In genomic region chr15:36831125-36831914, GRCh38 we compare ENCODE assay signal across 11 cellular contexts.
A peak's percentile ranks its signal among the peaks of the same experiment; 100 is the strongest.
DNase-seq lines count a peak whose midpoint lies in the region; ATAC-seq and TF ChIP-seq lines count a peak whose summit lies in the region.
"Had no signal": no experiment of that assay in that cellular context is flagged by ENCODE, and none has a peak within 500 bp of the region (broad histone marks: within the 10 kb centered on the region; RNA-seq: fewer than 3 reads in every experiment).

No MANE protein-coding gene starts in this region.

- H3K4me1 Mint-ChIP-seq in mesothelial cell of epicardium (peaks cover 30% of the 10 kb centered on the region), endodermal cell (peaks cover 18% of the 10 kb centered on the region), progenitor cell of endocrine pancreas (ENCODE audit: low read depth) (peaks cover 10% of the 10 kb centered on the region)
- H3K4me1 Mint-ChIP-seq: immature natural killer cell had no signal

- H3K36me3 ChIP-seq in endodermal cell (ENCODE audit: control insufficient read depth, insufficient read depth, low read length): no peaks in the 10 kb centered on the region

- no peaks in the 10 kb centered on the region for H3K4me1 ChIP-seq in endodermal cell (ENCODE audit: control insufficient read depth, insufficient read depth, low read length)

- H3K4me3 Mint-ChIP-seq in mesothelial cell of epicardium (no peak overlapping the region), endodermal cell (no peak overlapping the region), progenitor cell of endocrine pancreas (ENCODE audit: low read depth) (no peak overlapping the region)
- H3K4me3 Mint-ChIP-seq: immature natural killer cell had no signal

- DNase-seq in HT1080 (ENCODE audit: low read depth) (peak; percentile 80), mesothelial cell of epicardium (ENCODE audit: low spot score in 2 of 2, unreplicated experiment in 2 of 2) (no peak), endodermal cell (no peak), cardiac septum (ENCODE audit: low spot score) (no peak), progenitor cell of endocrine pancreas (ENCODE audit: low spot score, unreplicated experiment) (no peak)
- DNase-seq in activated CD8-positive, alpha-beta memory T cell treated with anti-CD3 and anti-CD28 coated beads for 24 hours: no peak
- DNase-seq: immature natural killer cell; stimulated activated CD4-positive, alpha-beta T cell treated with anti-CD3 and anti-CD28 coated beads, Interleukin-1b, Interleukin-23, amount 100 ng/mL, for 48 hours had no signal

- no peak overlapping the region for H3K9ac ChIP-seq in endodermal cell (ENCODE audit: extremely low read depth, low read length, poor library complexity, severe bottlenecking)

- H3K36me3 Mint-ChIP-seq in mesothelial cell of epicardium: peaks cover 23% of the 10 kb centered on the region
- no peaks in the 10 kb centered on the region for H3K36me3 Mint-ChIP-seq in endodermal cell (ENCODE audit: low read depth)
- H3K36me3 Mint-ChIP-seq in progenitor cell of endocrine pancreas (ENCODE audit: insufficient read depth): no peaks in the 10 kb centered on the region
- H3K36me3 Mint-ChIP-seq: immature natural killer cell had no signal

- H3K27me3 Mint-ChIP-seq in mesothelial cell of epicardium (ENCODE audit: low read depth) (no peaks in the 10 kb centered on the region), endodermal cell (ENCODE audit: insufficient read depth) (no peaks in the 10 kb centered on the region), progenitor cell of endocrine pancreas (no peaks in the 10 kb centered on the region)

- peak overlapping the region; percentile 21 for H3K27ac Mint-ChIP-seq in mesothelial cell of epicardium
- H3K27ac Mint-ChIP-seq in endodermal cell: no peak overlapping the region
- H3K27ac Mint-ChIP-seq in progenitor cell of endocrine pancreas: no peak overlapping the region
- H3K27ac Mint-ChIP-seq: immature natural killer cell had no signal

- no peak overlapping the region for H3K27ac ChIP-seq in endodermal cell (ENCODE audit: low read depth, low read length)
- H3K27ac ChIP-seq: SK-N-MC had no signal

- ATAC-seq in GM18861 (IDR thresholded peaks at IDR 0.05; ENCODE audit: unreplicated experiment) (peak; percentile 99), HG02588 (IDR thresholded peaks at IDR 0.05; ENCODE audit: unreplicated experiment) (peak; percentile 99)

- intact Hi-C loops in cardiac septum (cut with DNase I): no loop called here

- H3K9me3 Mint-ChIP-seq in mesothelial cell of epicardium: peaks cover 14% of the 10 kb centered on the region
- no peaks in the 10 kb centered on the region for H3K9me3 Mint-ChIP-seq in endodermal cell
- peaks cover 3% of the 10 kb centered on the region for H3K9me3 Mint-ChIP-seq in progenitor cell of endocrine pancreas (ENCODE audit: low read depth)

- H3K9me3 ChIP-seq in endodermal cell (ENCODE audit: control insufficient read depth, low read length): no peaks in the 10 kb centered on the region

- no peaks in the 10 kb centered on the region for H3K27me3 ChIP-seq in endodermal cell (ENCODE audit: control insufficient read depth, insufficient read depth, low read length, poor library complexity, severe bottlenecking)

- 88 to 100% methylated on average over 2 of the region's 2 CpGs for WGBS in endodermal cell (ENCODE audit: insufficient coverage in 1 of 2, insufficient read length in 1 of 2), 2 experiments

- TF ChIP-seq CTCF in mesothelial cell of epicardium (IDR thresholded peaks at IDR 0.05; ENCODE audit: unreplicated experiment) (no peak), endodermal cell (conservative IDR thresholded peaks at IDR 0.05) (no peak), progenitor cell of endocrine pancreas (IDR thresholded peaks at IDR 0.05; ENCODE audit: unreplicated experiment) (no peak)

- no peak overlapping the region for H3K4me3 ChIP-seq in endodermal cell (ENCODE audit: low read length)
- H3K4me3 ChIP-seq: SK-N-MC had no signal
